In genomic region chr13:112759053-112759452, GRCh38 we compare ENCODE assay signal across 1 cellular context.
TF ChIP-seq lines count a peak whose summit lies in the region.

No MANE protein-coding gene starts in this region.

TF ChIP-seq in HepG2, 621 proteins besides CTCF, POLR2A, EP300 and RAD21 (continued from another document):
- TF ChIP-seq GPBP1L1 (CRISPR knock-in tag; IDR thresholded peaks at IDR 0.05) (no peak), TSC22D2 (CRISPR knock-in tag; IDR thresholded peaks at IDR 0.05; ENCODE audit: borderline replicate concordance) (no peak)
TF ChIP-seq in HepG2: peak in this region for 3.
